32 cellular contexts compared by ENCODE assay signal in the genomic region with DNA sequence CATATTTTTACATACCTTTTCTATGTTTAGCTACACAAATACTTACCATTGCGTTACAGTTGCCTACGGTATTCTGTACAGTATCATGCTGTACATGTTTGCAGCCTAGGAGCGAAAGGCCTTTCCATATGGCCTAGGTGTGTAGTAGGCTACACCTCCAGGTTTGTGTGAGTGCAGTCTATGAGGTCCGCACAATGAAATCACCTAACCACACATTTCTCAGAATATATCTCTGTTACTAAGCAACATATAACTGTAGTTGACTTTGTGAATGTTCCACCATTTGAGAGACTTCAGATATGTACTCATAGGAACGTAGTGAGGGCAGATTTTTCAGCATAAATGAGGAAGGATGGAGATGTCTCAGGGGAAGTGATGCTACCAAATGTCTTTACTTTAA.
"Had no signal": no experiment of that assay in that cellular context is flagged by ENCODE, and none has a peak within 500 bp of the region (broad histone marks: within the 10 kb centered on the region; RNA-seq: fewer than 3 reads in every experiment).

No MANE protein-coding gene starts in this region.

- H3K36me3 Mint-ChIP-seq: activated CD8-positive, alpha-beta memory T cell treated with anti-CD3 and anti-CD28 coated beads, Interleukin-2, amount 10 ng/mL, durations not matched to agents 7 days and 5 days; activated naive CD8-positive, alpha-beta T cell treated with anti-CD3 and anti-CD28 coated beads, Interleukin-2, amount 10 ng/mL, durations not matched to agents 7 days and 5 days had no signal

- ATAC-seq: activated CD8-positive, alpha-beta memory T cell treated with anti-CD3 and anti-CD28 coated beads, Interleukin-2, amount 10 ng/mL, durations not matched to agents 7 days and 5 days; Right ventricle myocardium inferior; SK-N-SH treated with all-trans-retinoic acid at 6 μM for 48 hours had no signal

- DNase-seq: activated CD4-positive, alpha-beta memory T cell treated with anti-CD3 and anti-CD28 coated beads, Interleukin-2, amount 10 ng/mL, durations not matched to agents 7 days and 5 days; activated CD4-positive, alpha-beta T cell treated with anti-CD3 and anti-CD28 coated beads for 1 hour; activated CD4-positive, CD25-positive, alpha-beta regulatory T cell; activated CD8-positive, alpha-beta memory T cell treated with anti-CD3 and anti-CD28 coated beads for 24 hours; activated CD8-positive, alpha-beta memory T cell treated with anti-CD3 and anti-CD28 coated beads, Interleukin-2, amount 10 ng/mL, durations not matched to agents 7 days and 5 days; activated CD8-positive, alpha-beta memory T cell treated with anti-CD3 and anti-CD28 coated beads, Interleukin-2, amount 50 U/mL, for 48 hours; activated gamma-delta T cell treated with Interleukin-2 at 50 U/mL for 16 hours; activated naive CD4-positive, alpha-beta T cell treated with anti-CD3 and anti-CD28 coated beads for 36 hours; activated naive CD8-positive, alpha-beta T cell treated with anti-CD3 and anti-CD28 coated beads, Interleukin-2, amount 10 ng/mL, durations not matched to agents 7 days and 5 days; activated T-cell treated with anti-CD3 and anti-CD28 coated beads, Interleukin-2, amount 50 U/mL, for 1 hour; adrenal gland; anterior cingulate cortex; brain microvascular endothelial cell; central memory CD4-positive, alpha-beta T cell; Kasumi-1; KG1; MG63; NCI-H1048; NCI-H1436 treated with DMSO at 0.1 percent for 48 hours; NCI-H1694 treated with DMSO at 0.1 percent for 48 hours; NCI-H2029; NCI-H345; NCI-H748 treated with DMSO at 0.1 percent for 48 hours; NK-92 treated with Interleukin-12 subunit alpha and Interleukin-12 subunit beta, amount 100 ng/mL, for 24 hours; PC-9; SIG-M5; SW 1271; T1000 had no signal

- H3K27me3 Mint-ChIP-seq: activated naive CD8-positive, alpha-beta T cell treated with anti-CD3 and anti-CD28 coated beads, Interleukin-2, amount 10 ng/mL, durations not matched to agents 7 days and 5 days had no signal

- H3K4me1 Mint-ChIP-seq: activated CD4-positive, alpha-beta memory T cell treated with anti-CD3 and anti-CD28 coated beads, Interleukin-2, amount 10 ng/mL, durations not matched to agents 7 days and 5 days; activated naive CD8-positive, alpha-beta T cell treated with anti-CD3 and anti-CD28 coated beads, Interleukin-2, amount 10 ng/mL, durations not matched to agents 7 days and 5 days had no signal

- H3K4me3 Mint-ChIP-seq: activated CD4-positive, alpha-beta memory T cell treated with anti-CD3 and anti-CD28 coated beads, Interleukin-2, amount 10 ng/mL, durations not matched to agents 7 days and 5 days; activated CD8-positive, alpha-beta memory T cell treated with anti-CD3 and anti-CD28 coated beads, Interleukin-2, amount 10 ng/mL, durations not matched to agents 7 days and 5 days; activated naive CD4-positive, alpha-beta T cell treated with anti-CD3 and anti-CD28 coated beads for 36 hours; activated naive CD8-positive, alpha-beta T cell treated with anti-CD3 and anti-CD28 coated beads, Interleukin-2, amount 10 ng/mL, durations not matched to agents 7 days and 5 days had no signal

- H3K9me3 Mint-ChIP-seq: activated CD4-positive, alpha-beta memory T cell treated with anti-CD3 and anti-CD28 coated beads, Interleukin-2, amount 10 ng/mL, durations not matched to agents 7 days and 5 days; activated naive CD4-positive, alpha-beta T cell treated with anti-CD3 and anti-CD28 coated beads for 36 hours; activated naive CD8-positive, alpha-beta T cell treated with anti-CD3 and anti-CD28 coated beads, Interleukin-2, amount 10 ng/mL, durations not matched to agents 7 days and 5 days had no signal

- FAIRE-seq: colon, RCC 7860 had no signal

- H3K27ac Mint-ChIP-seq: activated CD4-positive, alpha-beta memory T cell treated with anti-CD3 and anti-CD28 coated beads, Interleukin-2, amount 10 ng/mL, durations not matched to agents 7 days and 5 days; activated CD8-positive, alpha-beta memory T cell treated with anti-CD3 and anti-CD28 coated beads, Interleukin-2, amount 10 ng/mL, durations not matched to agents 7 days and 5 days; activated naive CD4-positive, alpha-beta T cell treated with anti-CD3 and anti-CD28 coated beads for 36 hours; activated naive CD8-positive, alpha-beta T cell treated with anti-CD3 and anti-CD28 coated beads, Interleukin-2, amount 10 ng/mL, durations not matched to agents 7 days and 5 days had no signal
